Comparison of ENCODE assay signal across 17 cellular contexts in the genomic region with DNA sequence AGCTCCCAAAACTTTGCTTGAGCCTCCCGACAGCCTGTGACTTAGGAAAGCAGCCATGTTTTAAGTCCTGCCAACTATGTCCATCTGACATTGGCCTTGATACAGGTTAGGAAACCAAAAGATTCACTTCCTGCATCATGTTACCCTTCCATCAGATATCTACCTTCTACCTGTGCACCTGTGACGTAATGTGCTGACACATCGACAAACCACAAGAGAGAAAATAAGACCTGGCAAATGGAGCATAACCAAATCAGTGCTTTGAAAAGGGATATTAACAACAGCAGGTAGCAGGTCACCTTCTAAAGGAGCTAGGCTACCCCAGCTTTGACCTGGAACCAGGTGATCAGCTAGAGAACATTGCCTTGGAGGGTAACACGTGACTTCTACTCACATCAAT. TPM values are rescaled to one million over a fixed set of nuclear protein-coding genes. Genes with fewer than 3 reads are reported as not detected.
A peak's percentile ranks its signal among the peaks of the same experiment; 100 is the strongest.
DNase-seq lines count a peak whose midpoint lies in the region; ATAC-seq and TF ChIP-seq lines count a peak whose summit lies in the region.
"Had no signal": no experiment of that assay in that cellular context is flagged by ENCODE, and none has a peak within 500 bp of the region (broad histone marks: within the 10 kb centered on the region; RNA-seq: fewer than 3 reads in every experiment).

No MANE protein-coding gene starts in this region.

- TF ChIP-seq CTCF in PC-3 (conservative IDR thresholded peaks at IDR 0.05; ENCODE audit: low read depth, low read length) (no peak), mammary epithelial cell (conservative IDR thresholded peaks at IDR 0.05 in 1 of 2, IDR thresholded peaks at IDR 0.05 in 1 of 2; ENCODE audit: extremely low read depth in 1 of 2, insufficient read depth in 1 of 2, low read depth in 1 of 2, low read length in 2 of 2) (no peak)

- no peaks in the 10 kb centered on the region for H3F3A ChIP-seq in PC-3 (ENCODE audit: low read length, unreplicated experiment)

- H4K20me1 ChIP-seq in PC-3 (ENCODE audit: low read length): no peaks in the 10 kb centered on the region
- H4K20me1 ChIP-seq in mammary epithelial cell (ENCODE audit: insufficient read depth, low read length): no peaks in the 10 kb centered on the region
- H4K20me1 ChIP-seq: BLaER1 treated with 17β-estradiol and CSF1 and Interleukin-3, amounts not matched to agents 10 nM and 100 nM had no signal

- no peak overlapping the region for H3K4me2 ChIP-seq in PC-3 (ENCODE audit: low read length)
- H3K4me2 ChIP-seq in mammary epithelial cell (ENCODE audit: insufficient read depth, low read depth, low read length): no peak overlapping the region
- H3K4me2 ChIP-seq: BLaER1 treated with 17β-estradiol and CSF1 and Interleukin-3, amounts not matched to agents 10 nM and 100 nM had no signal

- DNase-seq in activated CD4-positive, alpha-beta T cell treated with anti-CD3 and anti-CD28 coated beads, Interleukin-2, amount 10 ng/mL, durations not matched to agents 24 days and 14 days: peak; percentile 19
- no peak for DNase-seq in activated CD4-positive, alpha-beta T cell treated with anti-CD3 and anti-CD28 coated beads, Interleukin-2, amount 10 ng/mL, durations not matched to agents 7 days and 5 days
- DNase-seq in PC-3: peak; percentile 65
- DNase-seq in mammary epithelial cell: peak; percentile 51
- DNase-seq in renal cortical epithelial cell (ENCODE audit: low read depth): peak; percentile 59
- DNase-seq: 8988T; ACHN; CD4-positive, CD25-positive, alpha-beta regulatory T cell; DMS79; GOT3 had no signal

- peaks cover 23% of the 10 kb centered on the region for H3K27me3 Mint-ChIP-seq in activated CD4-positive, alpha-beta T cell treated with anti-CD3 and anti-CD28 coated beads, Interleukin-2, amount 10 ng/mL, durations not matched to agents 24 days and 14 days
- peaks cover 33% of the 10 kb centered on the region for H3K27me3 Mint-ChIP-seq in activated CD4-positive, alpha-beta T cell treated with anti-CD3 and anti-CD28 coated beads, Interleukin-2, amount 10 ng/mL, durations not matched to agents 7 days and 5 days

- no peak overlapping the region for H3K27ac Mint-ChIP-seq in activated CD4-positive, alpha-beta T cell treated with anti-CD3 and anti-CD28 coated beads, Interleukin-2, amount 10 ng/mL, durations not matched to agents 24 days and 14 days
- no peak overlapping the region for H3K27ac Mint-ChIP-seq in activated CD4-positive, alpha-beta T cell treated with anti-CD3 and anti-CD28 coated beads, Interleukin-2, amount 10 ng/mL, durations not matched to agents 7 days and 5 days
- H3K27ac Mint-ChIP-seq: CD4-positive, CD25-positive, alpha-beta regulatory T cell had no signal

- in situ Hi-C loops in mammary epithelial cell (cut with MboI; ENCODE audit: low sequenced_read_pairs in 2 of 2): no loop called here

- no peak overlapping the region for H3K4me3 Mint-ChIP-seq in activated CD4-positive, alpha-beta T cell treated with anti-CD3 and anti-CD28 coated beads, Interleukin-2, amount 10 ng/mL, durations not matched to agents 24 days and 14 days
- H3K4me3 Mint-ChIP-seq in activated CD4-positive, alpha-beta T cell treated with anti-CD3 and anti-CD28 coated beads, Interleukin-2, amount 10 ng/mL, durations not matched to agents 7 days and 5 days: no peak overlapping the region
- H3K4me3 Mint-ChIP-seq: CD4-positive, CD25-positive, alpha-beta regulatory T cell had no signal

- ATAC-seq in PC-3 (no peak), GM18511 (IDR thresholded peaks at IDR 0.05; ENCODE audit: unreplicated experiment) (no peak), HG03521 (IDR thresholded peaks at IDR 0.05; ENCODE audit: unreplicated experiment) (no peak)
- ATAC-seq: GM12878 had no signal

- intact Hi-C loops in activated CD4-positive, alpha-beta T cell treated with anti-CD3 and anti-CD28 coated beads, Interleukin-2, amount 10 ng/mL, durations not matched to agents 24 days and 14 days (cut with micrococcal nuclease): no loop called here
- intact Hi-C loops in PC-3 (cut with micrococcal nuclease): no loop called here
- intact Hi-C loops in mammary epithelial cell (cut with micrococcal nuclease): no loop called here

- no peak overlapping the region for H3K4me3 ChIP-seq in PC-3 (ENCODE audit: low read length)
- H3K4me3 ChIP-seq in mammary epithelial cell (replicated peaks in 1 of 3; ENCODE audit: insufficient read depth in 1 of 3, low read depth in 2 of 3, low read length in 3 of 3): no peak overlapping the region
- H3K4me3 ChIP-seq: BLaER1 treated with 17β-estradiol and CSF1 and Interleukin-3, amounts not matched to agents 10 nM and 100 nM; GM12878; HAP-1 had no signal

- no peaks in the 10 kb centered on the region for H3K36me3 ChIP-seq in PC-3 (ENCODE audit: low read depth, low read length)
- no peaks in the 10 kb centered on the region for H3K36me3 ChIP-seq in mammary epithelial cell (ENCODE audit: insufficient read depth, low read length)
- H3K36me3 ChIP-seq: BLaER1 treated with 17β-estradiol and CSF1 and Interleukin-3, amounts not matched to agents 10 nM and 100 nM; HAP-1 had no signal

- 84% methylated on average over 4 of the region's 4 CpGs for WGBS in mammary epithelial cell (ENCODE audit: low coverage, missing lambda C conversion rate)

- H3K9me3 ChIP-seq in PC-3 (ENCODE audit: low read length) (no peaks in the 10 kb centered on the region), mammary epithelial cell (replicated peaks; ENCODE audit: insufficient read depth, low read length) (no peaks in the 10 kb centered on the region)
- H3K9me3 ChIP-seq: HAP-1 had no signal

- dilution Hi-C loops in mammary epithelial cell (cut with HindIII; ENCODE audit: low sequenced_read_pairs): no loop called here

- H3K4me1 Mint-ChIP-seq in activated CD4-positive, alpha-beta T cell treated with anti-CD3 and anti-CD28 coated beads, Interleukin-2, amount 10 ng/mL, durations not matched to agents 24 days and 14 days: no peaks in the 10 kb centered on the region
- no peaks in the 10 kb centered on the region for H3K4me1 Mint-ChIP-seq in activated CD4-positive, alpha-beta T cell treated with anti-CD3 and anti-CD28 coated beads, Interleukin-2, amount 10 ng/mL, durations not matched to agents 7 days and 5 days
- H3K4me1 Mint-ChIP-seq: CD4-positive, CD25-positive, alpha-beta regulatory T cell had no signal

- H3K4me1 ChIP-seq in PC-3 (ENCODE audit: insufficient read depth, low read length): peaks cover 11% of the 10 kb centered on the region
- no peaks in the 10 kb centered on the region for H3K4me1 ChIP-seq in mammary epithelial cell (ENCODE audit: insufficient read depth, low read length)

- CTCF ChIA-PET in activated CD4-positive, alpha-beta T cell treated with anti-CD3 and anti-CD28 coated beads, Interleukin-2, amount 10 ng/mL, durations not matched to agents 7 days and 5 days (lab: Charles Lee): no interaction called here
- CTCF ChIA-PET in PC-3 (lab: Charles Lee) (no interaction called here), mammary epithelial cell (lab: Charles Lee; ENCODE audit: low non-redundant PET) (no interaction called here)

- no peaks in the 10 kb centered on the region for H3K27me3 ChIP-seq in PC-3 (ENCODE audit: low read length)
- no peaks in the 10 kb centered on the region for H3K27me3 ChIP-seq in mammary epithelial cell (ENCODE audit: insufficient read depth, low read length)
- H3K27me3 ChIP-seq: BLaER1 treated with 17β-estradiol and CSF1 and Interleukin-3, amounts not matched to agents 10 nM and 100 nM had no signal

- no peak overlapping the region for H3K27ac ChIP-seq in PC-3 (ENCODE audit: low read length)
- H3K27ac ChIP-seq in mammary epithelial cell (ENCODE audit: insufficient read depth, low read depth, low read length): no peak overlapping the region
- H3K27ac ChIP-seq: BLaER1 treated with 17β-estradiol and CSF1 and Interleukin-3, amounts not matched to agents 10 nM and 100 nM had no signal

- H3K36me3 Mint-ChIP-seq in activated CD4-positive, alpha-beta T cell treated with anti-CD3 and anti-CD28 coated beads, Interleukin-2, amount 10 ng/mL, durations not matched to agents 24 days and 14 days (ENCODE audit: low read depth): no peaks in the 10 kb centered on the region
- H3K36me3 Mint-ChIP-seq in activated CD4-positive, alpha-beta T cell treated with anti-CD3 and anti-CD28 coated beads, Interleukin-2, amount 10 ng/mL, durations not matched to agents 7 days and 5 days (ENCODE audit: low read depth): no peaks in the 10 kb centered on the region
- H3K36me3 Mint-ChIP-seq: CD4-positive, CD25-positive, alpha-beta regulatory T cell had no signal

- no peaks in the 10 kb centered on the region for H3K9me3 Mint-ChIP-seq in activated CD4-positive, alpha-beta T cell treated with anti-CD3 and anti-CD28 coated beads, Interleukin-2, amount 10 ng/mL, durations not matched to agents 24 days and 14 days
- H3K9me3 Mint-ChIP-seq in activated CD4-positive, alpha-beta T cell treated with anti-CD3 and anti-CD28 coated beads, Interleukin-2, amount 10 ng/mL, durations not matched to agents 7 days and 5 days: no peaks in the 10 kb centered on the region

- no peak overlapping the region for H3K9ac ChIP-seq in PC-3 (ENCODE audit: low read length)
- no peak overlapping the region for H3K9ac ChIP-seq in mammary epithelial cell (ENCODE audit: insufficient read depth, low read length)
- H3K9ac ChIP-seq: BLaER1 treated with 17β-estradiol and CSF1 and Interleukin-3, amounts not matched to agents 10 nM and 100 nM had no signal

- POLR2A ChIA-PET in activated CD4-positive, alpha-beta T cell treated with anti-CD3 and anti-CD28 coated beads, Interleukin-2, amount 10 ng/mL, durations not matched to agents 7 days and 5 days (lab: Charles Lee): no interaction called here
- POLR2A ChIA-PET in PC-3 (lab: Charles Lee; ENCODE audit: unreplicated experiment): interaction anchor here (0.6 kb wide), 1 partner anchor 127 kb away, joined by 3 read pairs; no protein-coding TSS in a partner anchor

- H2AFZ ChIP-seq in PC-3 (ENCODE audit: low read length) (no peak overlapping the region), mammary epithelial cell (ENCODE audit: low read depth, low read length) (no peak overlapping the region)

- BruUV-seq in PC-3 (replicated peaks; lab: Mats Ljungman, UMichigan) (no TSS peak), mammary epithelial cell (replicated peaks; lab: Mats Ljungman, UMichigan) (no TSS peak)

- no peaks in the 10 kb centered on the region for H3K79me2 ChIP-seq in PC-3 (ENCODE audit: low read length)
- no peaks in the 10 kb centered on the region for H3K79me2 ChIP-seq in mammary epithelial cell (ENCODE audit: insufficient read depth, low read length)

- H3K9me2 ChIP-seq in PC-3 (replicated peaks; ENCODE audit: low read length): no peaks in the 10 kb centered on the region

RNA-seq across cellular contexts. Expression of a gene that starts 14.8 kb away (rescaled TPM):
- total RNA-seq in activated CD4-positive, alpha-beta T cell treated with anti-CD3 and anti-CD28 coated beads, Interleukin-2, amount 10 ng/mL, durations not matched to agents 24 days and 14 days: not detected in 2 replicates
- total RNA-seq in activated CD4-positive, alpha-beta T cell treated with anti-CD3 and anti-CD28 coated beads, Interleukin-2, amount 10 ng/mL, durations not matched to agents 7 days and 5 days: not detected
- total RNA-seq in PC-3 (2014; rRNA removed) (23.4 and 26.6 TPM in 2 replicates), mammary epithelial cell (1 to 10 TPM in 1 of 2 donors, under 1 TPM in 1; 0.83 to 3.2 TPM), renal cortical epithelial cell (10.6 and 11.2 TPM in 2 replicates)
- 4.1 TPM for polyA plus RNA-seq in mammary epithelial cell
- 0.52 TPM for polyA minus RNA-seq in mammary epithelial cell
- total RNA-seq: CD4-positive, CD25-positive, alpha-beta regulatory T cell; G401; GM12878; HT1080 had no signal
- polyA plus RNA-seq: CD4-positive, CD25-positive, alpha-beta regulatory T cell; GM12878 had no signal
